In genomic region chr1:26788836-26789611, GRCh38 we compare ENCODE assay signal across 8 cellular contexts. TPM values are rescaled to one million over a fixed set of nuclear protein-coding genes. Genes with fewer than 3 reads are reported as not detected.
DNase-seq lines count a peak whose midpoint lies in the region; TF ChIP-seq lines count a peak whose summit lies in the region.

No MANE protein-coding gene starts in this region.

- no peaks in the 10 kb centered on the region for H3K9me3 Mint-ChIP-seq in IgD-negative memory B cell

- peaks cover 1% of the 10 kb centered on the region for H3K27me3 Mint-ChIP-seq in IgD-negative memory B cell

- peaks cover 4% of the 10 kb centered on the region; the same call in 1 of the 2 replicates for H3K36me3 ChIP-seq in OCI-LY7 (ENCODE audit: insufficient read depth, low read length)
- peaks cover 0 to 1% of the 10 kb centered on the region in 2 donors for H3K36me3 ChIP-seq in esophagus (ENCODE audit: control insufficient read depth in 2 of 2, insufficient read depth in 2 of 2, low read length in 1 of 2)
- no peaks in the 10 kb centered on the region for H3K36me3 ChIP-seq in mucosa of stomach (ENCODE audit: control insufficient read depth, insufficient read depth, low read length)

- CTCF ChIA-PET in OCI-LY7 (lab: Charles Lee; ENCODE audit: unreplicated experiment): interaction anchor here (0.5 to 2.3 kb wide), 16 partner anchors 11 to 247 kb away, joined by 3 to 13 read pairs (median 4); no protein-coding TSS in a partner anchor

- POLR2A ChIA-PET in OCI-LY7 (lab: Charles Lee): interaction anchor here (0.6 to 5.1 kb wide), 13 partner anchors 10 to 393 kb away, joined by 3 to 36 read pairs (median 5); no protein-coding TSS in a partner anchor

- no peaks in the 10 kb centered on the region for H3K9me2 ChIP-seq in OCI-LY7 (ENCODE audit: insufficient read depth, low read length)

- H3K27ac ChIP-seq in OCI-LY7 (ENCODE audit: low read depth, low read length, poor library complexity, severe bottlenecking): peak overlapping the region; percentile 91
- peak overlapping the region; percentile 98 for H3K27ac ChIP-seq in esophagus (ENCODE audit: low read depth in 2 of 2, low read length in 1 of 2)

- peak overlapping the region; percentile 84 for H3K4me2 ChIP-seq in OCI-LY7 (ENCODE audit: low read length)

- peak; percentile 99 for TF ChIP-seq CTCF in OCI-LY7 (conservative IDR thresholded peaks at IDR 0.05; ENCODE audit: low read length)

- no peaks in the 10 kb centered on the region for H3K79me2 ChIP-seq in OCI-LY7 (ENCODE audit: insufficient read depth, low read depth, low read length)

- peak overlapping the region; percentile 58 to 99 (median 94) for H3K27ac Mint-ChIP-seq in IgD-negative memory B cell

- 0 to 1% methylated on average over 19 of the region's 19 CpGs for WGBS in esophagus, 2 donors

- DNase-seq in ELF-1 (ENCODE audit: low read depth, low spot score) (peak; percentile 83), OCI-LY7 (ENCODE audit: low spot score) (peak; percentile 93), HPDE6-E6E7 (ENCODE audit: extremely low spot score) (no peak)
- peak; percentile 83 for DNase-seq in activated T-cell treated with anti-CD3 and anti-CD28 coated beads, Interleukin-2, amount 50 U/mL, for 1 hour
- peak; percentile 90 for DNase-seq in stimulated activated CD8-positive, alpha-beta memory T cell treated with anti-CD3 and anti-CD28 coated beads, Interleukin-4, amount 100 ng/mL, for 48 hours

- intact Hi-C loops in OCI-LY7 (cut with micrococcal nuclease; ENCODE audit: unreplicated experiment): loop anchor here (1.0 to 2.0 kb wide), 6 partner anchors 44 to 288 kb away; no protein-coding TSS in a partner anchor

- peaks cover 59% of the 10 kb centered on the region for H3K4me1 ChIP-seq in OCI-LY7 (ENCODE audit: insufficient read depth, low read length, poor library complexity, severe bottlenecking)
- peaks cover 0 to 6% of the 10 kb centered on the region in 2 donors for H3K4me1 ChIP-seq in esophagus (ENCODE audit: control insufficient read depth in 2 of 2, insufficient read depth in 2 of 2, low read length in 1 of 2)
- peaks cover 40% of the 10 kb centered on the region for H3K4me1 ChIP-seq in mucosa of stomach (ENCODE audit: control insufficient read depth, insufficient read depth, low read length)

- peak overlapping the region; percentile 99 for H3K9ac ChIP-seq in mucosa of stomach (ENCODE audit: low read length)

- H3K4me3 ChIP-seq in OCI-LY7 (ENCODE audit: low read depth, low read length, poor library complexity, severe bottlenecking) (peak overlapping the region; percentile 75), esophagus (ENCODE audit: low read depth in 1 of 2, low read length in 2 of 2) (peak overlapping the region; percentile 74), mucosa of stomach (ENCODE audit: low read length) (peak overlapping the region; percentile 88)

- no peaks in the 10 kb centered on the region for H3K9me3 ChIP-seq in OCI-LY7 (ENCODE audit: low read length)
- no peaks in the 10 kb centered on the region for H3K9me3 ChIP-seq in esophagus (ENCODE audit: control insufficient read depth in 2 of 2, insufficient read depth in 1 of 2, low read depth in 1 of 2, low read length in 1 of 2)
- H3K9me3 ChIP-seq in mucosa of stomach (ENCODE audit: control insufficient read depth, low read length): no peaks in the 10 kb centered on the region

- no peaks in the 10 kb centered on the region for H4K20me1 ChIP-seq in OCI-LY7 (ENCODE audit: insufficient read depth, low read length)

- peak overlapping the region; percentile 94 to 99 (median 98) for H3K4me3 Mint-ChIP-seq in IgD-negative memory B cell

- no TSS peak for BruUV-seq in OCI-LY7 (replicated peaks; lab: Mats Ljungman, UMichigan)

- H3K4me1 Mint-ChIP-seq in IgD-negative memory B cell: peaks cover 27 to 47% (median 42%) of the 10 kb centered on the region in 3 donors

- H3K27me3 ChIP-seq in esophagus (ENCODE audit: control insufficient read depth in 1 of 2, insufficient read depth in 2 of 2, low read length in 2 of 2) (no peaks in the 10 kb centered on the region), mucosa of stomach (ENCODE audit: control insufficient read depth, insufficient read depth, low read length) (no peaks in the 10 kb centered on the region)

- peaks cover 8% of the 10 kb centered on the region for H3K36me3 Mint-ChIP-seq in IgD-negative memory B cell

- H2AFZ ChIP-seq in OCI-LY7 (ENCODE audit: low read length): peak overlapping the region; percentile 43; the same call in 1 of the 2 replicates

RNA-seq across cellular contexts. Expression of gene PIGV, which starts 1.3 kb away (rescaled TPM):
- polyA plus RNA-seq in IgD-negative memory B cell (10.6 TPM), esophagus (1 to 10 TPM; 5.1 to 7.1 TPM)
- total RNA-seq in OCI-LY7 (2014; rRNA removed; shearing (Covaris generic)): 8.2 and 10.3 TPM in 2 replicates
- 15.2 and 18.0 TPM in 2 replicates for total RNA-seq in OCI-LY7 (2022)

RNA-seq across cellular contexts. Expression of gene ZDHHC18, which starts 37.5 kb away (rescaled TPM):
- polyA plus RNA-seq in IgD-negative memory B cell: 4.3 TPM
- total RNA-seq in OCI-LY7 (2014; rRNA removed; shearing (Covaris generic)): 8.0 and 19.5 TPM in 2 replicates
- 17.1 and 18.2 TPM in 2 replicates for total RNA-seq in OCI-LY7 (2022)
- 10 to 100 TPM; 14.4 to 15.0 TPM for polyA plus RNA-seq in esophagus
